Comparison of ENCODE assay signal across 8 cellular contexts in the genomic region with DNA sequence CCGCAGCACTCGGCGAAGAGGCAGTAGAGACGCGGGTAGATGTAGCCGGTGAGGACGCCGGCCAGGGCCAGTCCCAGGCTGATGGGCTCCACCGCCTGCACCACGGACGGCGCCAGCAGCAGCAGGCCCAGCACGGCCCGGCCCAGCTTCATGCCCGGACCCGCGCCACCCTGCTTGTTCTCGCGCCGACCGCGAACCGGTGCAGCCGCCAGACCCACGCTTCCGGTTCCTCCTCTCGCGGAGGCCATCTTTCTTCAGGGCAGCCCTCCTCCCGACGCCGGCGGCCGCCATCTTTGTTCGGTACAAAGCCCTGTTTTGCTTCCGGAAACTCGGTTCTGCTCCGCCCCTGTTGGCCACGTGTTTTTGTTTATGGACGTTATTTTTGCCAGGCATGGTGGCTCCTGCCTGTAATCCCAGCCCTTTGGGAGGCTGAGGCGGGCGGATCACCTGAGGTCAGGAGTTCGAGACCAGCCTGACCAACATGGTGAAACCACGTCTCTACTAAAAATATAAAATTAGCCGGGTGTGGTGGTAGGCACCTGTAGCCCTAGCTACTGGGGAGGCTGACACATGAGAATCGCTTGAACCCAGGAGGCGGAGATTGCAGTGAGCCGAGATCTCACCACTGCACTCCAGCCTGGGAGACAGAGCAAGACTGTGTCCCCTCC. TPM values are rescaled to one million over a fixed set of nuclear protein-coding genes. Genes with fewer than 3 reads are reported as not detected.
DNase-seq lines count a peak whose midpoint lies in the region; TF ChIP-seq lines count a peak whose summit lies in the region.

Gene TOR1A (minus strand): TSS at position 203 of the 668 bp plus-strand sequence. CDS start 51 bp downstream, at position 152.

- H3K36me3 ChIP-seq in SK-N-MC (ENCODE audit: insufficient read depth, low read length), result peaks cover 38% of the 10 kb centered on the region
- H3K36me3 ChIP-seq in suprapubic skin, result peaks cover 50% of the 10 kb centered on the region

- DNase-seq in GDM1 (lab: John Stamatoyannopoulos, UW) (peak; percentile 87), HEK293T (ENCODE audit: extremely low spot score) (peak; percentile 91), NB4 (ENCODE audit: low read depth) (peak; percentile 95), SK-N-MC (ENCODE audit: low read depth, low spot score) (peak; percentile 75), globus pallidus (ENCODE audit: low spot score) (peak; percentile 92), nucleus accumbens (lab: John Stamatoyannopoulos, UW) (peak; percentile 27 to 96 (median 88)), suprapubic skin (ENCODE audit: low spot score in 2 of 2) (peak; percentile 97 to 98)
- DNase-seq in activated naive CD4-positive, alpha-beta T cell treated with anti-CD3 and anti-CD28 coated beads, Interleukin-2, amount 50 U/mL, for 16 hours, result peak; percentile 92

- H3K27ac ChIP-seq in SK-N-MC (no peak within 1 kb of the TSS), suprapubic skin (peak within 1 kb of the TSS; percentile 77)

- no peaks in the 10 kb centered on the region for H3K27me3 ChIP-seq in suprapubic skin

- TF ChIP-seq EP300 in suprapubic skin (IDR thresholded peaks at IDR 0.05), result no peak

- peak within 1 kb of the TSS; percentile 83 for H3K4me3 ChIP-seq in NB4 (ENCODE audit: low read depth, low read length)
- peak within 1 kb of the TSS; percentile 96 for H3K4me3 ChIP-seq in SK-N-MC
- H3K4me3 ChIP-seq in suprapubic skin, result peak within 1 kb of the TSS; percentile 90

- WGBS in suprapubic skin, result 9% methylated on average over 25 of the region's 47 CpGs

- TF ChIP-seq POLR2A in NB4 (IDR thresholded peaks at IDR 0.05; ENCODE audit: extremely low read depth, insufficient read length) (peak; percentile 74), suprapubic skin (IDR thresholded peaks at IDR 0.05) (peak in 1 of 2 donors; percentile 63)

- CTCF ChIA-PET in HEK293T (lab: Yijun Ruan, JAX), result interaction anchor here (0.8 kb wide), 1 partner anchor 87 kb away, joined by 5 read pairs; no protein-coding TSS in a partner anchor

- no peak for TF ChIP-seq CTCF in NB4 (IDR thresholded peaks at IDR 0.05; ENCODE audit: low read depth, low read length)
- no peak for TF ChIP-seq CTCF in suprapubic skin (IDR thresholded peaks at IDR 0.05)

- peaks cover 11% of the 10 kb centered on the region for H3K4me1 ChIP-seq in suprapubic skin

- H3K9me3 ChIP-seq in SK-N-MC (ENCODE audit: low read depth, low read length) (no peaks in the 10 kb centered on the region), suprapubic skin (no peaks in the 10 kb centered on the region)

- POLR2A ChIA-PET in HEK293T (lab: Yijun Ruan, JAX), result interaction anchor here (2.6 kb wide), 1 partner anchor 11 kb away, joined by 12 read pairs; the partner anchor contains the start of genes C9orf78 and USP20

- H3K9ac ChIP-seq in SK-N-MC (ENCODE audit: insufficient read length), result peak within 1 kb of the TSS; percentile 89

TF ChIP-seq in HEK293T, 16 proteins besides CTCF, POLR2A, EP300 and RAD21:
- TF ChIP-seq FOXA1 (IDR thresholded peaks at IDR 0.05) (no peak), BHLHE40 (IDR thresholded peaks at IDR 0.05; ENCODE audit: borderline replicate concordance) (no peak), NFRKB (IDR thresholded peaks at IDR 0.05) (peak; percentile 42; the same call in 1 of the 2 replicates), TARDBP (IDR thresholded peaks at IDR 0.05) (no peak), PKNOX1 (IDR thresholded peaks at IDR 0.05) (no peak), SP1 (IDR thresholded peaks at IDR 0.05) (no peak), ARNT (IDR thresholded peaks at IDR 0.05) (no peak), FOXK2 (IDR thresholded peaks at IDR 0.05) (peak; percentile 93), FOXM1 (IDR thresholded peaks at IDR 0.05; ENCODE audit: borderline replicate concordance) (no peak), ELF4 (IDR thresholded peaks at IDR 0.05) (peak; percentile 94)

RNA-seq across cellular contexts. Expression of gene TOR1A, which starts in this region (rescaled TPM):
- total RNA-seq in suprapubic skin, result 10 to 100 TPM; 31.7 to 44.7 (median 36.3) TPM
